In genomic region chr6:131400782-131401496, GRCh38 we compare ENCODE assay signal across 20 cellular contexts.
DNase-seq lines count a peak whose midpoint lies in the region; ATAC-seq lines count a peak whose summit lies in the region.
"Had no signal": no experiment of that assay in that cellular context is flagged by ENCODE, and none has a peak within 500 bp of the region (broad histone marks: within the 10 kb centered on the region; RNA-seq: fewer than 3 reads in every experiment).

No MANE protein-coding gene starts in this region.

- DNase-seq in GM23248 (no peak), naive B cell (no peak)
- no peak for DNase-seq in activated naive CD8-positive, alpha-beta T cell treated with anti-CD3 and anti-CD28 coated beads, Interleukin-2, amount 50 U/mL, for 24 hours
- DNase-seq in activated CD8-positive, alpha-beta memory T cell treated with anti-CD3 and anti-CD28 coated beads, Interleukin-2, amount 50 U/mL, for 4 hours, result no peak
- DNase-seq: activated CD4-positive, alpha-beta T cell treated with anti-CD3 and anti-CD28 coated beads, Interleukin-2, amount 50 U/mL, for 1 hour; activated naive CD4-positive, alpha-beta T cell treated with anti-CD3 and anti-CD28 coated beads for 36 hours; CD8-positive, alpha-beta memory T cell; DMS79; effector CD4-positive, alpha-beta T cell; naive thymus-derived CD8-positive, alpha-beta T cell; pancreas; Right ventricle myocardium superior; stimulated activated CD4-positive, alpha-beta T cell treated with anti-CD3 and anti-CD28 coated beads, Interleukin-1b, Interleukin-23, amount 100 ng/mL, for 48 hours; stimulated activated naive CD4-positive, alpha-beta T cell had no signal

- H3K4me3 Mint-ChIP-seq in activated naive CD8-positive, alpha-beta T cell treated with anti-CD3 and anti-CD28 coated beads, Interleukin-2, amount 50 U/mL, for 24 hours, result no peak overlapping the region
- H3K4me3 Mint-ChIP-seq in naive B cell, result no peak overlapping the region
- H3K4me3 Mint-ChIP-seq: activated naive CD4-positive, alpha-beta T cell treated with anti-CD3 and anti-CD28 coated beads for 36 hours; CD8-positive, alpha-beta memory T cell; naive thymus-derived CD8-positive, alpha-beta T cell had no signal

- H3K4me3 ChIP-seq in GM23248 (no peak overlapping the region), HUES6 (ENCODE audit: low read depth, low read length) (no peak overlapping the region)
- H3K4me3 ChIP-seq: gastroesophageal sphincter, pancreas, thoracic aorta had no signal

- no peak overlapping the region for H3K4me2 ChIP-seq in GM23248 (ENCODE audit: unreplicated experiment)

- ATAC-seq in activated naive CD8-positive, alpha-beta T cell treated with anti-CD3 and anti-CD28 coated beads, Interleukin-2, amount 50 U/mL, for 24 hours, result no peak
- ATAC-seq in naive B cell (ENCODE audit: low read depth in 2 of 2) (no peak), HG03045 (IDR thresholded peaks at IDR 0.05; ENCODE audit: unreplicated experiment) (no peak), HG02588 (IDR thresholded peaks at IDR 0.05; ENCODE audit: unreplicated experiment) (no peak)
- ATAC-seq: esophagus mucosa; gastroesophageal sphincter; naive thymus-derived CD8-positive, alpha-beta T cell had no signal

- H3F3A ChIP-seq in GM23248 (ENCODE audit: insufficient read depth), result peaks cover 28% of the 10 kb centered on the region

- peaks cover 17% of the 10 kb centered on the region for H3K36me3 Mint-ChIP-seq in activated naive CD8-positive, alpha-beta T cell treated with anti-CD3 and anti-CD28 coated beads, Interleukin-2, amount 50 U/mL, for 24 hours (ENCODE audit: low read depth)
- H3K36me3 Mint-ChIP-seq in naive B cell, result no peaks in the 10 kb centered on the region

- WGBS in GM23248 (ENCODE audit: low coverage in 1 of 2, low lambda C conversion rate in 2 of 2, missing lambda C conversion rate in 2 of 2), 2 experiments, result 86 to 87% methylated on average over 2 of the region's 2 CpGs

- H3K9ac ChIP-seq in GM23248 (no peak overlapping the region), HUES6 (ENCODE audit: low read length) (no peak overlapping the region)

- H3K4me1 Mint-ChIP-seq in activated naive CD8-positive, alpha-beta T cell treated with anti-CD3 and anti-CD28 coated beads, Interleukin-2, amount 50 U/mL, for 24 hours, result peaks cover 19% of the 10 kb centered on the region
- peaks cover 6 to 13% (median 10%) of the 10 kb centered on the region in 3 donors for H3K4me1 Mint-ChIP-seq in naive B cell
- H3K4me1 Mint-ChIP-seq: CD8-positive, alpha-beta memory T cell had no signal

- in situ Hi-C loops in GM23248 (cut with MboI), result no loop called here

- peaks cover 10% of the 10 kb centered on the region for H3K9me3 Mint-ChIP-seq in activated naive CD8-positive, alpha-beta T cell treated with anti-CD3 and anti-CD28 coated beads, Interleukin-2, amount 50 U/mL, for 24 hours
- H3K9me3 Mint-ChIP-seq in naive B cell, result peaks cover 0 to 11% (median 3%) of the 10 kb centered on the region in 7 donors

- H2AFZ ChIP-seq in GM23248, result no peak overlapping the region

- no peaks in the 10 kb centered on the region for H4K20me1 ChIP-seq in GM23248 (ENCODE audit: insufficient read depth)

- H3K27me3 ChIP-seq in GM23248 (replicated peaks; ENCODE audit: insufficient read depth) (no peaks in the 10 kb centered on the region), HUES6 (ENCODE audit: control insufficient read depth, insufficient read depth, low read length) (no peaks in the 10 kb centered on the region)
- H3K27me3 ChIP-seq: gastroesophageal sphincter, pancreas had no signal

- H3K9me3 ChIP-seq in GM23248 (ENCODE audit: low read depth) (no peaks in the 10 kb centered on the region), HUES6 (ENCODE audit: control insufficient read depth, insufficient read depth, low read depth, low read length) (peaks cover 15% of the 10 kb centered on the region)
- H3K9me3 ChIP-seq: pancreas, thoracic aorta had no signal

- H3K27me3 Mint-ChIP-seq in activated naive CD8-positive, alpha-beta T cell treated with anti-CD3 and anti-CD28 coated beads, Interleukin-2, amount 50 U/mL, for 24 hours, result no peaks in the 10 kb centered on the region
- H3K27me3 Mint-ChIP-seq in naive B cell, result peaks cover 0 to 17% (median 11%) of the 10 kb centered on the region in 3 donors
- H3K27me3 Mint-ChIP-seq: CD8-positive, alpha-beta memory T cell; naive thymus-derived CD8-positive, alpha-beta T cell had no signal

- H3K4me1 ChIP-seq in GM23248 (ENCODE audit: insufficient read depth), result peaks cover 17% of the 10 kb centered on the region
- peaks cover 8% of the 10 kb centered on the region; the same call in 1 of the 2 replicates for H3K4me1 ChIP-seq in HUES6 (ENCODE audit: control insufficient read depth, insufficient read depth, low read length)
- H3K4me1 ChIP-seq: gastroesophageal sphincter had no signal

- no peaks in the 10 kb centered on the region for H3K79me2 ChIP-seq in GM23248 (ENCODE audit: insufficient read depth)

- H3K27ac Mint-ChIP-seq in activated naive CD8-positive, alpha-beta T cell treated with anti-CD3 and anti-CD28 coated beads, Interleukin-2, amount 50 U/mL, for 24 hours, result peak overlapping the region; percentile 62
- peak overlapping the region; percentile 28 to 70 (median 46) for H3K27ac Mint-ChIP-seq in naive B cell
- H3K27ac Mint-ChIP-seq: activated naive CD4-positive, alpha-beta T cell treated with anti-CD3 and anti-CD28 coated beads for 36 hours had no signal

- H3K9me2 ChIP-seq in GM23248 (ENCODE audit: insufficient read depth), result no peaks in the 10 kb centered on the region

- no peaks in the 10 kb centered on the region for H3K36me3 ChIP-seq in GM23248 (ENCODE audit: low read depth)
- H3K36me3 ChIP-seq in HUES6 (ENCODE audit: control insufficient read depth, insufficient read depth, low read length), result no peaks in the 10 kb centered on the region
- H3K36me3 ChIP-seq: gastroesophageal sphincter, pancreas, thoracic aorta had no signal

- H3K27ac ChIP-seq in GM23248 (peak overlapping the region; percentile 71), HUES6 (ENCODE audit: low read depth, low read length) (peak overlapping the region; percentile 23; the same call in 1 of the 2 replicates)
- H3K27ac ChIP-seq: gastroesophageal sphincter, thoracic aorta had no signal
